8 cellular contexts compared by ENCODE assay signal in the genomic region with DNA sequence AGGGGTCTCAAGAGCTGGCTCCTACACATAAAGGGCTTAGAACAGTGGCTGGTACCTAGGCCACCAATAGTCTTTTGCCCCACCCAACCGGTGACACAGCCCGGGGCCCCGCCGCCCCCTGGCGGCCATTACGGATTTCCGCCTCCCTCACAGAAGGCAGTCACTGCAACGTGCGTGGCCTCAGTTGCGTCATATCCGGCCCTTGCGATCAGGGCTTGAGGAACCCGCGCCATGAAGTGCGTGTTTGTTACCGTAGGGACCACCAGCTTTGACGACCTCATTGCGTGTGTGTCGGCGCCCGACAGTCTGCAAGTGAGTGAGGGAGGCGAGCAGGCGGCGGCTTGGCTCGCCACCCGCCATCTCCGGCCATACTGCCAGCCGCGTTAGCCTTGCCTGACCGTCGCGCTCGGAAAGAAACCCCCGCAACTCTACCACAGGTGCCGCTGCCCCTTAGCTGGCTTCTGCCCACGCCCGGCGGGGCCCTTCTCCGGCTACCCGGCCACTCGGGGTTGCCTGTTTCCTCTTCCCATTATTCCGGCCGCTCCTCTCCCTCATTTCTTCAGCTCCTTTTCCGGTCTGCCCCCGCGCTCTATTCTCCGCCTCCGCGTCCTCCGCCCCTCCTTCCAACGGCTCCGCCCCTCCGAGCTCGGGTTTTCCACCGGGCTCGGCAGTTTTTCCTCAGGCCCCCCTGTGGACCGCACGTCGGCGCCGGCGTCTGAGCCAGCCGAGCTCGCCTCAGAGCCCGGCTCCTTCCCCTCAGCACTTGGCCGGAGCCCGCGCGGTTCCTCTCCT.
DNase-seq lines count a peak whose midpoint lies in the region; ATAC-seq and TF ChIP-seq lines count a peak whose summit lies in the region.

TSS of gene ALG13 (plus strand) at position 183 of the 792 bp plus-strand sequence. CDS start at position 232, 49 bp downstream.

- POLR2A ChIA-PET in GM10248 (lab: Yijun Ruan, JAX), result no interaction called here

- H3K27ac ChIP-seq in SK-N-MC, result peak within 1 kb of the TSS; percentile 96

- no peaks in the 10 kb centered on the region for H3K9me3 ChIP-seq in SK-N-MC (ENCODE audit: low read depth, low read length)

- ATAC-seq in HG02571 (IDR thresholded peaks at IDR 0.05; ENCODE audit: unreplicated experiment), result peak; percentile 97

- peak within 1 kb of the TSS; percentile 74 for H3K4me3 ChIP-seq in NB4 (ENCODE audit: low read depth, low read length)
- H3K4me3 ChIP-seq in SK-N-MC, result peak within 1 kb of the TSS; percentile 89

- TF ChIP-seq POLR2A in NB4 (IDR thresholded peaks at IDR 0.05; ENCODE audit: extremely low read depth, insufficient read length), result peak; percentile 63

- TF ChIP-seq CTCF in GM10248 (IDR thresholded peaks at IDR 0.05; ENCODE audit: control extremely low read depth, extremely low read depth, low read depth, missing control alignments) (peak; percentile 58), NB4 (IDR thresholded peaks at IDR 0.05; ENCODE audit: low read depth, low read length) (no peak)

- H3K36me3 ChIP-seq in SK-N-MC (ENCODE audit: insufficient read depth, low read length), result peaks cover 23% of the 10 kb centered on the region

- CTCF ChIA-PET in GM10248 (lab: Yijun Ruan, JAX), result interaction anchor here (0.8 to 1.7 kb wide), 6 partner anchors 8 to 32 kb away, joined by 3 to 5 read pairs (median 4); no protein-coding TSS in a partner anchor

- H3K9ac ChIP-seq in SK-N-MC (ENCODE audit: insufficient read length), result peak within 1 kb of the TSS; percentile 96

- DNase-seq in GM10248 (ENCODE audit: extremely low spot score) (peak; percentile 86), NB4 (ENCODE audit: low read depth) (peak; percentile 92), SK-N-MC (ENCODE audit: low read depth, low spot score) (peak; percentile 75), germinal center (ENCODE audit: low spot score) (peak; percentile 84), non-pigmented ciliary epithelial cell (ENCODE audit: low read depth) (peak; percentile 48), superior temporal gyrus (ENCODE audit: extremely low spot score) (peak; percentile 87)
- peak; percentile 88 for DNase-seq in activated naive CD4-positive, alpha-beta T cell treated with anti-CD3 and anti-CD28 coated beads, Interleukin-2, amount 50 U/mL, for 16 hours

Comparison
In these comparisons a context has a peak if more than half of its experiments do, and no peak if none do; other contexts are left out.
1. Peak in every context shown above with its lines: DNase-seq, ATAC-seq, H3K4me3 ChIP-seq and H3K27ac ChIP-seq.